26 cellular contexts compared by ENCODE assay signal in the genomic region with DNA sequence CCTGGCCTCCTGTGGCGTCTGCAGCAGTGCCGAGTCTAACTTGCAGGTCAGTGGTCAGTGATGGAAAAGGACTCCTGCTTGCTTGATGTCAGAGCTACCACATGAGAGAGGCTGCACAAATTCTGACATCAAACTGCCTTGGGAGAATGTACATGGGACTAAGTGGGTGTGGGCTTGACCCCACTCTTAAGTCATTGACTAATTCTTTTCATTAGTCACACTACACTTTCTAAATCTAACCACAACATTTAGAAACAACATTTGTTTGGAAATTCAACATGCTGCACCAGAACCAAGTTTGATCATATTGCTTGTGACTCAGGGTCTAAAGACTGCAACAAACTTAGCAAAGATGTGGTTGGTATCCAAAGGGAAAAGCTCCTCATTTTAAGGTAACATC. TPM values are rescaled to one million over a fixed set of nuclear protein-coding genes. Genes with fewer than 3 reads are reported as not detected.
A peak's percentile ranks its signal among the peaks of the same experiment; 100 is the strongest.
DNase-seq lines count a peak whose midpoint lies in the region; FAIRE-seq and TF ChIP-seq lines count a peak whose summit lies in the region.
"Had no signal": no experiment of that assay in that cellular context is flagged by ENCODE, and none has a peak within 500 bp of the region (broad histone marks: within the 10 kb centered on the region; RNA-seq: fewer than 3 reads in every experiment).

No MANE protein-coding gene starts in this region.

- no peaks in the 10 kb centered on the region for H3K36me3 Mint-ChIP-seq in neural crest cell (ENCODE audit: low read depth)
- H3K36me3 Mint-ChIP-seq: stimulated activated naive B cell treated with anti-CD40 and anti-IgM and Interleukin-4, amounts not matched to agents 10 μg/mL and 1 μg/mL and 100 μg/mL, for 72 hours had no signal

- H3K36me3 ChIP-seq in bronchial epithelial cell (ENCODE audit: control insufficient read depth, insufficient read depth, low read length): no peaks in the 10 kb centered on the region
- H3K36me3 ChIP-seq: BLaER1, brain microvascular endothelial cell, gastrocnemius medialis, upper lobe of left lung had no signal

- no peak overlapping the region for H3K4me3 Mint-ChIP-seq in neural crest cell
- H3K4me3 Mint-ChIP-seq: stimulated activated naive B cell treated with anti-CD40 and anti-IgM and Interleukin-4, amounts not matched to agents 10 μg/mL and 1 μg/mL and 100 μg/mL, for 72 hours had no signal

- TF ChIP-seq CTCF in bronchial epithelial cell (IDR thresholded peaks at IDR 0.05; ENCODE audit: insufficient read depth, low read length, severe bottlenecking) (no peak), neural crest cell (conservative IDR thresholded peaks at IDR 0.05) (no peak)

- peak overlapping the region; percentile 38 for H3K27ac Mint-ChIP-seq in neural crest cell (ENCODE audit: unreplicated experiment)
- H3K27ac Mint-ChIP-seq: stimulated activated naive B cell treated with anti-CD40 and anti-IgM and Interleukin-4, amounts not matched to agents 10 μg/mL and 1 μg/mL and 100 μg/mL, for 72 hours had no signal

- DNase-seq in HS-5 (ENCODE audit: low read depth) (peak; percentile 55), NOMO-1 treated with dmso at 0.1 percent for 144 hours (lab: John Stamatoyannopoulos, UW; ENCODE audit: unreplicated experiment) (peak; percentile 18), bronchial epithelial cell (ENCODE audit: low read depth) (peak; percentile 37), neural crest cell (ENCODE audit: low read depth, low spot score) (no peak), DMS53 treated with DMSO at 0.1 percent for 48 hours (lab: John Stamatoyannopoulos, UW; ENCODE audit: unreplicated experiment) (no peak), HTR-8/SVneo (ENCODE audit: insufficient read length, low spot score) (no peak), NCI-H2081 treated with DMSO at 0.1 percent for 48 hours (lab: John Stamatoyannopoulos, UW) (no peak)
- DNase-seq in activated CD8-positive, alpha-beta memory T cell treated with anti-CD3 and anti-CD28 coated beads, Interleukin-2, amount 50 U/mL, for 4 hours: no peak
- DNase-seq: activated CD4-positive, alpha-beta T cell treated with anti-CD3 and anti-CD28 coated beads for 4 hours; activated CD8-positive, alpha-beta memory T cell treated with anti-CD3 and anti-CD28 coated beads for 24 hours; activated gamma-delta T cell; activated T-cell treated with anti-CD3 and anti-CD28 coated beads, Interleukin-2, amount 50 U/mL, for 1 hour; brain microvascular endothelial cell; DND-41; gastrocnemius medialis; HCEC 1CT; hippocampal formation; mesendoderm; NCI-H1092; NCI-H187; NCI-H526 treated with DMSO at 0.1 percent for 48 hours; posterior cingulate gyrus; stimulated activated naive B cell treated with anti-CD40 and anti-IgM and Interleukin-4, amounts not matched to agents 10 μg/mL and 1 μg/mL and 100 μg/mL, for 72 hours; upper lobe of left lung had no signal

- FAIRE-seq in bronchial epithelial cell (lab: Jason Lieb, UNC) (no peak), HTR-8/SVneo (lab: Jason Lieb, UNC) (no peak)

- no peaks in the 10 kb centered on the region for H3K27me3 ChIP-seq in bronchial epithelial cell (ENCODE audit: control insufficient read depth, insufficient read depth, low read length)
- H3K27me3 ChIP-seq: BLaER1, brain microvascular endothelial cell, gastrocnemius medialis, upper lobe of left lung had no signal

- H3K4me3 ChIP-seq in bronchial epithelial cell (ENCODE audit: low read depth, low read length): no peak overlapping the region
- H3K4me3 ChIP-seq: BLaER1, gastrocnemius medialis, upper lobe of left lung had no signal

- no peaks in the 10 kb centered on the region for H3K27me3 Mint-ChIP-seq in neural crest cell (ENCODE audit: low read depth)
- H3K27me3 Mint-ChIP-seq: stimulated activated naive B cell treated with anti-CD40 and anti-IgM and Interleukin-4, amounts not matched to agents 10 μg/mL and 1 μg/mL and 100 μg/mL, for 72 hours had no signal

- H3K4me1 Mint-ChIP-seq in neural crest cell: no peaks in the 10 kb centered on the region
- H3K4me1 Mint-ChIP-seq: stimulated activated naive B cell treated with anti-CD40 and anti-IgM and Interleukin-4, amounts not matched to agents 10 μg/mL and 1 μg/mL and 100 μg/mL, for 72 hours had no signal

- H3K9me3 Mint-ChIP-seq in neural crest cell: peaks cover 3% of the 10 kb centered on the region

RNA-seq across cellular contexts. Expression of a gene that starts 24.4 kb away (rescaled TPM):
- total RNA-seq in bronchial epithelial cell (not detected in 2 replicates), neural crest cell (not detected in 2 replicates)
- total RNA-seq: gastrocnemius medialis; T-helper 2 cell treated with Interferon-gamma antibody and Interleukin-4, amounts not matched to agents 100 ng/mL and 5 ng/mL, for 36 hours; upper lobe of left lung had no signal

Comparison
In these comparisons a context has a peak if more than half of its experiments do, and no peak if none do; other contexts are left out.
1. DNase-seq: peak in HS-5 (single experiment), NOMO-1 treated with dmso at 0.1 percent for 144 hours (single experiment) and bronchial epithelial cell (single experiment); none in neural crest cell (single experiment), DMS53 treated with DMSO at 0.1 percent for 48 hours (single experiment), HTR-8/SVneo (single experiment), NCI-H2081 treated with DMSO at 0.1 percent for 48 hours (single experiment) and activated CD8-positive, alpha-beta memory T cell treated with anti-CD3 and anti-CD28 coated beads, Interleukin-2, amount 50 U/mL, for 4 hours (single experiment).